In the genomic region with DNA sequence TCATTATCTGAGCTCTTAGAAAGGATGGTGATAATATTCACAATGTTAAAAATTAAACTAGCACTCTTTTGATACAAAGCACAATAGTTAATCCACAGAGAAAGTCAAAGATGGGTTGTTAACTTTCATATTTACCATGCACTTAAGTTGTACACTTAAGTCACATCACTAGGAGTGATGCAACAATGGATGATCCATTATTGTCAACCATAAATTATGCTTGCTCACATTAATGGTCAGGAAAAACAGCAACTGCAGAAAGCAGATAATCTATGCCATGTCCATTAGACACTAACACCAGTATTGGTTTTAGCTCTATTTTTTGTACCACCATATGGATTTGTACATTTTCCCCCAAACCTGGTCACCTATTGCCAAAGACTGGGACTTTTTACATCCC, we compare ENCODE assay signal across 1 cellular context.
TF ChIP-seq lines count a peak whose summit lies in the region.

No MANE protein-coding gene starts in this region.

TF ChIP-seq in K562, 482 proteins besides CTCF, POLR2A, EP300 and RAD21 (continued from another document and continues in another):
- TF ChIP-seq, protein P1, sequence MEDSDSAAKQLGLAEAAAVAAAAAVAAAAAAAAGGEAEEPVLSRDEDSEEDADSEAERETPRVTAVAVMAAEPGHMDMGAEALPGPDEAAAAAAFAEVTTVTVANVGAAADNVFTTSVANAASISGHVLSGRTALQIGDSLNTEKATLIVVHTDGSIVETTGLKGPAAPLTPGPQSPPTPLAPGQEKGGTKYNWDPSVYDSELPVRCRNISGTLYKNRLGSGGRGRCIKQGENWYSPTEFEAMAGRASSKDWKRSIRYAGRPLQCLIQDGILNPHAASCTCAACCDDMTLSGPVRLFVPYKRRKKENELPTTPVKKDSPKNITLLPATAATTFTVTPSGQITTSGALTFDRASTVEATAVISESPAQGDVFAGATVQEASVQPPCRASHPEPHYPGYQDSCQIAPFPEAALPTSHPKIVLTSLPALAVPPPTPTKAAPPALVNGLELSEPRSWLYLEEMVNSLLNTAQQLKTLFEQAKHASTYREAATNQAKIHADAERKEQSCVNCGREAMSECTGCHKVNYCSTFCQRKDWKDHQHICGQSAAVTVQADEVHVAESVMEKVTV (CRISPR knock-in tag; IDR thresholded peaks at IDR 0.05), result no peak
- TF ChIP-seq NFIC (IDR thresholded peaks at IDR 0.05), result no peak
- TF ChIP-seq GTF2F1 (IDR thresholded peaks at IDR 0.05; ENCODE audit: low read depth, low read length), result no peak
- no peak for TF ChIP-seq DMBX1 (CRISPR knock-in tag; IDR thresholded peaks at IDR 0.05; ENCODE audit: borderline replicate concordance)
- TF ChIP-seq, protein P2, sequence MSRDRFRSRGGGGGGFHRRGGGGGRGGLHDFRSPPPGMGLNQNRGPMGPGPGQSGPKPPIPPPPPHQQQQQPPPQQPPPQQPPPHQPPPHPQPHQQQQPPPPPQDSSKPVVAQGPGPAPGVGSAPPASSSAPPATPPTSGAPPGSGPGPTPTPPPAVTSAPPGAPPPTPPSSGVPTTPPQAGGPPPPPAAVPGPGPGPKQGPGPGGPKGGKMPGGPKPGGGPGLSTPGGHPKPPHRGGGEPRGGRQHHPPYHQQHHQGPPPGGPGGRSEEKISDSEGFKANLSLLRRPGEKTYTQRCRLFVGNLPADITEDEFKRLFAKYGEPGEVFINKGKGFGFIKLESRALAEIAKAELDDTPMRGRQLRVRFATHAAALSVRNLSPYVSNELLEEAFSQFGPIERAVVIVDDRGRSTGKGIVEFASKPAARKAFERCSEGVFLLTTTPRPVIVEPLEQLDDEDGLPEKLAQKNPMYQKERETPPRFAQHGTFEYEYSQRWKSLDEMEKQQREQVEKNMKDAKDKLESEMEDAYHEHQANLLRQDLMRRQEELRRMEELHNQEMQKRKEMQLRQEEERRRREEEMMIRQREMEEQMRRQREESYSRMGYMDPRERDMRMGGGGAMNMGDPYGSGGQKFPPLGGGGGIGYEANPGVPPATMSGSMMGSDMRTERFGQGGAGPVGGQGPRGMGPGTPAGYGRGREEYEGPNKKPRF (IDR thresholded peaks at IDR 0.05; ENCODE audit: low read depth, low read length), result no peak
- TF ChIP-seq SAFB2 (IDR thresholded peaks at IDR 0.05; ENCODE audit: borderline replicate concordance, low read depth, low read length, severe bottlenecking), result no peak
- TF ChIP-seq, protein P3, sequence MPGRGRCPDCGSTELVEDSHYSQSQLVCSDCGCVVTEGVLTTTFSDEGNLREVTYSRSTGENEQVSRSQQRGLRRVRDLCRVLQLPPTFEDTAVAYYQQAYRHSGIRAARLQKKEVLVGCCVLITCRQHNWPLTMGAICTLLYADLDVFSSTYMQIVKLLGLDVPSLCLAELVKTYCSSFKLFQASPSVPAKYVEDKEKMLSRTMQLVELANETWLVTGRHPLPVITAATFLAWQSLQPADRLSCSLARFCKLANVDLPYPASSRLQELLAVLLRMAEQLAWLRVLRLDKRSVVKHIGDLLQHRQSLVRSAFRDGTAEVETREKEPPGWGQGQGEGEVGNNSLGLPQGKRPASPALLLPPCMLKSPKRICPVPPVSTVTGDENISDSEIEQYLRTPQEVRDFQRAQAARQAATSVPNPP (IDR thresholded peaks at IDR 0.05; ENCODE audit: borderline replicate concordance, insufficient read depth, insufficient read length), result no peak
- no peak for TF ChIP-seq PCBP2 (IDR thresholded peaks at IDR 0.05; ENCODE audit: low read depth, low read length, poor library complexity, severe bottlenecking)
- TF ChIP-seq NCOA6 (IDR thresholded peaks at IDR 0.05), result no peak
- 0 out of 2 replicates have a peak, but pooled peaks have one; percentile 21 for TF ChIP-seq TEAD4 (IDR thresholded peaks at IDR 0.05; ENCODE audit: low read length)
- no peak for TF ChIP-seq TEAD4 (CRISPR knock-in tag; IDR thresholded peaks at IDR 0.05; ENCODE audit: borderline replicate concordance)
- TF ChIP-seq IFI16 (CRISPR knock-in tag; IDR thresholded peaks at IDR 0.05), result no peak
- no peak for TF ChIP-seq NR2F6 (CRISPR knock-in tag; IDR thresholded peaks at IDR 0.05)
- TF ChIP-seq HMGN3 (IDR thresholded peaks at IDR 0.05; ENCODE audit: borderline replicate concordance, extremely low read depth, insufficient read length, low read depth, low read length), result no peak
- TF ChIP-seq, protein P4, sequence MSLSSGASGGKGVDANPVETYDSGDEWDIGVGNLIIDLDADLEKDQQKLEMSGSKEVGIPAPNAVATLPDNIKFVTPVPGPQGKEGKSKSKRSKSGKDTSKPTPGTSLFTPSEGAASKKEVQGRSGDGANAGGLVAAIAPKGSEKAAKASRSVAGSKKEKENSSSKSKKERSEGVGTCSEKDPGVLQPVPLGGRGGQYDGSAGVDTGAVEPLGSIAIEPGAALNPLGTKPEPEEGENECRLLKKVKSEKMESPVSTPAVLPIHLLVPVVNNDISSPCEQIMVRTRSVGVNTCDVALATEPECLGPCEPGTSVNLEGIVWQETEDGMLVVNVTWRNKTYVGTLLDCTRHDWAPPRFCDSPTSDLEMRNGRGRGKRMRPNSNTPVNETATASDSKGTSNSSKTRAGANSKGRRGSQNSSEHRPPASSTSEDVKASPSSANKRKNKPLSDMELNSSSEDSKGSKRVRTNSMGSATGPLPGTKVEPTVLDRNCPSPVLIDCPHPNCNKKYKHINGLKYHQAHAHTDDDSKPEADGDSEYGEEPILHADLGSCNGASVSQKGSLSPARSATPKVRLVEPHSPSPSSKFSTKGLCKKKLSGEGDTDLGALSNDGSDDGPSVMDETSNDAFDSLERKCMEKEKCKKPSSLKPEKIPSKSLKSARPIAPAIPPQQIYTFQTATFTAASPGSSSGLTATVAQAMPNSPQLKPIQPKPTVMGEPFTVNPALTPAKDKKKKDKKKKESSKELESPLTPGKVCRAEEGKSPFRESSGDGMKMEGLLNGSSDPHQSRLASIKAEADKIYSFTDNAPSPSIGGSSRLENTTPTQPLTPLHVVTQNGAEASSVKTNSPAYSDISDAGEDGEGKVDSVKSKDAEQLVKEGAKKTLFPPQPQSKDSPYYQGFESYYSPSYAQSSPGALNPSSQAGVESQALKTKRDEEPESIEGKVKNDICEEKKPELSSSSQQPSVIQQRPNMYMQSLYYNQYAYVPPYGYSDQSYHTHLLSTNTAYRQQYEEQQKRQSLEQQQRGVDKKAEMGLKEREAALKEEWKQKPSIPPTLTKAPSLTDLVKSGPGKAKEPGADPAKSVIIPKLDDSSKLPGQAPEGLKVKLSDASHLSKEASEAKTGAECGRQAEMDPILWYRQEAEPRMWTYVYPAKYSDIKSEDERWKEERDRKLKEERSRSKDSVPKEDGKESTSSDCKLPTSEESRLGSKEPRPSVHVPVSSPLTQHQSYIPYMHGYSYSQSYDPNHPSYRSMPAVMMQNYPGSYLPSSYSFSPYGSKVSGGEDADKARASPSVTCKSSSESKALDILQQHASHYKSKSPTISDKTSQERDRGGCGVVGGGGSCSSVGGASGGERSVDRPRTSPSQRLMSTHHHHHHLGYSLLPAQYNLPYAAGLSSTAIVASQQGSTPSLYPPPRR (CRISPR knock-in tag; IDR thresholded peaks at IDR 0.05; ENCODE audit: borderline replicate concordance), result no peak
- TF ChIP-seq, protein P5, sequence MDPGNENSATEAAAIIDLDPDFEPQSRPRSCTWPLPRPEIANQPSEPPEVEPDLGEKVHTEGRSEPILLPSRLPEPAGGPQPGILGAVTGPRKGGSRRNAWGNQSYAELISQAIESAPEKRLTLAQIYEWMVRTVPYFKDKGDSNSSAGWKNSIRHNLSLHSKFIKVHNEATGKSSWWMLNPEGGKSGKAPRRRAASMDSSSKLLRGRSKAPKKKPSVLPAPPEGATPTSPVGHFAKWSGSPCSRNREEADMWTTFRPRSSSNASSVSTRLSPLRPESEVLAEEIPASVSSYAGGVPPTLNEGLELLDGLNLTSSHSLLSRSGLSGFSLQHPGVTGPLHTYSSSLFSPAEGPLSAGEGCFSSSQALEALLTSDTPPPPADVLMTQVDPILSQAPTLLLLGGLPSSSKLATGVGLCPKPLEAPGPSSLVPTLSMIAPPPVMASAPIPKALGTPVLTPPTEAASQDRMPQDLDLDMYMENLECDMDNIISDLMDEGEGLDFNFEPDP (CRISPR knock-in tag; IDR thresholded peaks at IDR 0.05), result no peak
- TF ChIP-seq, protein P6, sequence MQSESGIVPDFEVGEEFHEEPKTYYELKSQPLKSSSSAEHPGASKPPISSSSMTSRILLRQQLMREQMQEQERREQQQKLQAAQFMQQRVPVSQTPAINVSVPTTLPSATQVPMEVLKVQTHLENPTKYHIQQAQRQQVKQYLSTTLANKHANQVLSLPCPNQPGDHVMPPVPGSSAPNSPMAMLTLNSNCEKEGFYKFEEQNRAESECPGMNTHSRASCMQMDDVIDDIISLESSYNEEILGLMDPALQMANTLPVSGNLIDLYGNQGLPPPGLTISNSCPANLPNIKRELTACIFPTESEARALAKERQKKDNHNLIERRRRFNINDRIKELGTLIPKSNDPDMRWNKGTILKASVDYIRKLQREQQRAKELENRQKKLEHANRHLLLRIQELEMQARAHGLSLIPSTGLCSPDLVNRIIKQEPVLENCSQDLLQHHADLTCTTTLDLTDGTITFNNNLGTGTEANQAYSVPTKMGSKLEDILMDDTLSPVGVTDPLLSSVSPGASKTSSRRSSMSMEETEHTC (IDR thresholded peaks at IDR 0.05), result no peak
- TF ChIP-seq, protein P7, sequence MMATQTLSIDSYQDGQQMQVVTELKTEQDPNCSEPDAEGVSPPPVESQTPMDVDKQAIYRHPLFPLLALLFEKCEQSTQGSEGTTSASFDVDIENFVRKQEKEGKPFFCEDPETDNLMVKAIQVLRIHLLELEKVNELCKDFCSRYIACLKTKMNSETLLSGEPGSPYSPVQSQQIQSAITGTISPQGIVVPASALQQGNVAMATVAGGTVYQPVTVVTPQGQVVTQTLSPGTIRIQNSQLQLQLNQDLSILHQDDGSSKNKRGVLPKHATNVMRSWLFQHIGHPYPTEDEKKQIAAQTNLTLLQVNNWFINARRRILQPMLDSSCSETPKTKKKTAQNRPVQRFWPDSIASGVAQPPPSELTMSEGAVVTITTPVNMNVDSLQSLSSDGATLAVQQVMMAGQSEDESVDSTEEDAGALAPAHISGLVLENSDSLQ (IDR thresholded peaks at IDR 0.05), result peak; percentile 53
- TF ChIP-seq, protein P8, sequence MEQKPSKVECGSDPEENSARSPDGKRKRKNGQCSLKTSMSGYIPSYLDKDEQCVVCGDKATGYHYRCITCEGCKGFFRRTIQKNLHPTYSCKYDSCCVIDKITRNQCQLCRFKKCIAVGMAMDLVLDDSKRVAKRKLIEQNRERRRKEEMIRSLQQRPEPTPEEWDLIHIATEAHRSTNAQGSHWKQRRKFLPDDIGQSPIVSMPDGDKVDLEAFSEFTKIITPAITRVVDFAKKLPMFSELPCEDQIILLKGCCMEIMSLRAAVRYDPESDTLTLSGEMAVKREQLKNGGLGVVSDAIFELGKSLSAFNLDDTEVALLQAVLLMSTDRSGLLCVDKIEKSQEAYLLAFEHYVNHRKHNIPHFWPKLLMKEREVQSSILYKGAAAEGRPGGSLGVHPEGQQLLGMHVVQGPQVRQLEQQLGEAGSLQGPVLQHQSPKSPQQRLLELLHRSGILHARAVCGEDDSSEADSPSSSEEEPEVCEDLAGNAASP (IDR thresholded peaks at IDR 0.05), result no peak
- TF ChIP-seq, protein P9, sequence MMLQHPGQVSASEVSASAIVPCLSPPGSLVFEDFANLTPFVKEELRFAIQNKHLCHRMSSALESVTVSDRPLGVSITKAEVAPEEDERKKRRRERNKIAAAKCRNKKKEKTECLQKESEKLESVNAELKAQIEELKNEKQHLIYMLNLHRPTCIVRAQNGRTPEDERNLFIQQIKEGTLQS (IDR thresholded peaks at IDR 0.05), result peak; percentile 79
- TF ChIP-seq, protein P9 (CRISPR knock-in tag; conservative IDR thresholded peaks at IDR 0.05), result no peak
- no peak for TF ChIP-seq CHD4 (IDR thresholded peaks at IDR 0.05; ENCODE audit: insufficient read depth, insufficient replicate concordance, low read depth, low read length, poor library complexity, severe bottlenecking)
- no peak for TF ChIP-seq SUPT5H (IDR thresholded peaks at IDR 0.05)
- TF ChIP-seq, protein P10, sequence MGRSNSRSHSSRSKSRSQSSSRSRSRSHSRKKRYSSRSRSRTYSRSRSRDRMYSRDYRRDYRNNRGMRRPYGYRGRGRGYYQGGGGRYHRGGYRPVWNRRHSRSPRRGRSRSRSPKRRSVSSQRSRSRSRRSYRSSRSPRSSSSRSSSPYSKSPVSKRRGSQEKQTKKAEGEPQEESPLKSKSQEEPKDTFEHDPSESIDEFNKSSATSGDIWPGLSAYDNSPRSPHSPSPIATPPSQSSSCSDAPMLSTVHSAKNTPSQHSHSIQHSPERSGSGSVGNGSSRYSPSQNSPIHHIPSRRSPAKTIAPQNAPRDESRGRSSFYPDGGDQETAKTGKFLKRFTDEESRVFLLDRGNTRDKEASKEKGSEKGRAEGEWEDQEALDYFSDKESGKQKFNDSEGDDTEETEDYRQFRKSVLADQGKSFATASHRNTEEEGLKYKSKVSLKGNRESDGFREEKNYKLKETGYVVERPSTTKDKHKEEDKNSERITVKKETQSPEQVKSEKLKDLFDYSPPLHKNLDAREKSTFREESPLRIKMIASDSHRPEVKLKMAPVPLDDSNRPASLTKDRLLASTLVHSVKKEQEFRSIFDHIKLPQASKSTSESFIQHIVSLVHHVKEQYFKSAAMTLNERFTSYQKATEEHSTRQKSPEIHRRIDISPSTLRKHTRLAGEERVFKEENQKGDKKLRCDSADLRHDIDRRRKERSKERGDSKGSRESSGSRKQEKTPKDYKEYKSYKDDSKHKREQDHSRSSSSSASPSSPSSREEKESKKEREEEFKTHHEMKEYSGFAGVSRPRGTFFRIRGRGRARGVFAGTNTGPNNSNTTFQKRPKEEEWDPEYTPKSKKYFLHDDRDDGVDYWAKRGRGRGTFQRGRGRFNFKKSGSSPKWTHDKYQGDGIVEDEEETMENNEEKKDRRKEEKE (IDR thresholded peaks at IDR 0.05; ENCODE audit: borderline replicate concordance in 1 of 2, control insufficient read depth in 1 of 2, low read depth in 2 of 2, low read length in 1 of 2), result no peak
- no peak for TF ChIP-seq MCM5 (IDR thresholded peaks at IDR 0.05; ENCODE audit: low read depth)
- no peak for TF ChIP-seq TSC22D4 (tag; IDR thresholded peaks at IDR 0.05)
- peak; percentile 56 for TF ChIP-seq TCF3 (CRISPR knock-in tag; IDR thresholded peaks at IDR 0.05)
